Comparison of ENCODE assay signal across 7 cellular contexts in the genomic region with DNA sequence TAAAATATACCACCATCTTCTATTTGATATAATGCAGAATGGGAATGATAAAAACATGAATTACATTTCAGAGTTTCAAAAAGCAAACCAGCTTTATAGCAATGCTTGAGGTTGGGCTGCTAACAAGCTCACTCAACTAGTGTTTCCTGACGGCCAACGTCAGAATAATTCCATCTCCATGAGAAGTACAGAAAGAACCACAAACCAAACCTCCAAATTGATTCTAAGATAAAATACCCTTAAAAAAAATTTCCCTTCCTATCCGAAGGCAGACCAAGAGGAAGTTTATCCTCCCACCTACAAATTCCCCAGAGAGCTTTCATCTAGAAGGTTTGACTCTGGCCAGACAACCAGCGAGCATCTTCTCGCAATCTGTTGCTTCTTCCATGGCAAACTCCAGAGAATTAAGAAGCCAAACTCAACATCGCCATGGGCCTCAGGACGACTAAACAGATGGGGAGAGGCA. TPM values are rescaled to one million over a fixed set of nuclear protein-coding genes. Genes with fewer than 3 reads are reported as not detected.
DNase-seq lines count a peak whose midpoint lies in the region; ATAC-seq and TF ChIP-seq lines count a peak whose summit lies in the region.

A gene (plus strand): TSS at position 271 of the 466 bp plus-strand sequence. CDS start 159 bp downstream, at position 430.

- TF ChIP-seq CTCF in VCaP (conservative IDR thresholded peaks at IDR 0.05) (no peak), glutamatergic neuron (IDR thresholded peaks at IDR 0.05; ENCODE audit: partially characterized antibody, unreplicated experiment) (no peak)

- peaks cover 2% of the 10 kb centered on the region for H3K4me1 Mint-ChIP-seq in glutamatergic neuron (ENCODE audit: low read depth, unreplicated experiment)
- H3K4me1 Mint-ChIP-seq in stimulated activated memory B cell treated with anti-CD40 and anti-IgM and Interleukin-4, amounts not matched to agents 10 μg/mL and 1 μg/mL and 100 μg/mL, for 72 hours, result peaks cover 26% of the 10 kb centered on the region

- no peaks in the 10 kb centered on the region for H3K36me3 Mint-ChIP-seq in glutamatergic neuron (ENCODE audit: unreplicated experiment)
- H3K36me3 Mint-ChIP-seq in stimulated activated memory B cell treated with anti-CD40 and anti-IgM and Interleukin-4, amounts not matched to agents 10 μg/mL and 1 μg/mL and 100 μg/mL, for 72 hours, result no peaks in the 10 kb centered on the region

- H3K27me3 Mint-ChIP-seq in glutamatergic neuron (ENCODE audit: unreplicated experiment), result peaks cover 15% of the 10 kb centered on the region
- H3K27me3 Mint-ChIP-seq in stimulated activated memory B cell treated with anti-CD40 and anti-IgM and Interleukin-4, amounts not matched to agents 10 μg/mL and 1 μg/mL and 100 μg/mL, for 72 hours, result peaks cover 75% of the 10 kb centered on the region

- H3K27ac Mint-ChIP-seq in glutamatergic neuron (ENCODE audit: unreplicated experiment), result peak within 1 kb of the TSS; percentile 17
- no peak within 1 kb of the TSS for H3K27ac Mint-ChIP-seq in stimulated activated memory B cell treated with anti-CD40 and anti-IgM and Interleukin-4, amounts not matched to agents 10 μg/mL and 1 μg/mL and 100 μg/mL, for 72 hours

- H3K4me3 ChIP-seq in H7 (ENCODE audit: insufficient read depth, low read depth, low read length), result peak within 1 kb of the TSS; percentile 94

- H3K36me3 ChIP-seq in H7 (replicated peaks; ENCODE audit: control insufficient read depth, insufficient read depth, low read length), result no peaks in the 10 kb centered on the region

- no peak for ATAC-seq in stimulated activated memory B cell treated with anti-CD40 and anti-IgM and Interleukin-4, amounts not matched to agents 10 μg/mL and 1 μg/mL and 100 μg/mL, for 72 hours
- ATAC-seq in HG03135 (IDR thresholded peaks at IDR 0.05; ENCODE audit: unreplicated experiment), result no peak
- no peak for ATAC-seq in GM19463 (IDR thresholded peaks at IDR 0.05; ENCODE audit: unreplicated experiment)

- DNase-seq in H7, result peak; percentile 33
- DNase-seq in glutamatergic neuron, result no peak
- no peak for DNase-seq in NCI-H2227 treated with DMSO at 0.1 percent for 48 hours (lab: John Stamatoyannopoulos, UW)

- peaks cover 1% of the 10 kb centered on the region for H3K9me3 Mint-ChIP-seq in glutamatergic neuron (ENCODE audit: unreplicated experiment)
- no peaks in the 10 kb centered on the region for H3K9me3 Mint-ChIP-seq in stimulated activated memory B cell treated with anti-CD40 and anti-IgM and Interleukin-4, amounts not matched to agents 10 μg/mL and 1 μg/mL and 100 μg/mL, for 72 hours

- peak within 1 kb of the TSS; percentile 91 for H3K4me3 Mint-ChIP-seq in glutamatergic neuron (ENCODE audit: unreplicated experiment)
- peak within 1 kb of the TSS; percentile 83 for H3K4me3 Mint-ChIP-seq in stimulated activated memory B cell treated with anti-CD40 and anti-IgM and Interleukin-4, amounts not matched to agents 10 μg/mL and 1 μg/mL and 100 μg/mL, for 72 hours

- peak within 1 kb of the TSS; percentile 91 for H3K27ac ChIP-seq in VCaP

- H3K27me3 ChIP-seq in H7 (ENCODE audit: control insufficient read depth, insufficient read depth, low read length), result peaks cover 30% of the 10 kb centered on the region

RNA-seq across cellular contexts. Expression of the gene that starts here (rescaled TPM):
- total RNA-seq in H7 (2014; rRNA removed; shearing (Covaris generic)), result 1.3 and 2.1 TPM in 2 replicates
- total RNA-seq in glutamatergic neuron (ENCODE audit: unreplicated experiment), result 0.98 TPM
